Comparison of ENCODE assay signal across 32 cellular contexts in genomic region chr10:69835233-69835632, GRCh38. TPM values are rescaled to one million over a fixed set of nuclear protein-coding genes. Genes with fewer than 3 reads are reported as not detected.
"Had no signal": no experiment of that assay in that cellular context is flagged by ENCODE, and none has a peak within 500 bp of the region (broad histone marks: within the 10 kb centered on the region; RNA-seq: fewer than 3 reads in every experiment).

No MANE protein-coding gene starts in this region.

- ATAC-seq: activated naive CD8-positive, alpha-beta T cell treated with anti-CD3 and anti-CD28 coated beads, Interleukin-2, amount 50 U/mL, for 24 hours; activated T-cell treated with anti-CD3 and anti-CD28 coated beads, Interleukin-2, amount 50 U/mL, for 4 hours had no signal

- H2AFZ ChIP-seq: PC-9 had no signal

- H3K4me3 ChIP-seq: PC-9 had no signal

- DNase-seq: activated B cell treated with CpG ODN at 0.5 μM for 24 hours; activated CD4-positive, alpha-beta memory T cell treated with anti-CD3 and anti-CD28 coated beads for 36 hours; activated CD4-positive, alpha-beta T cell treated with anti-CD3 and anti-CD28 coated beads for 4 hours; activated CD4-positive, alpha-beta T cell treated with anti-CD3 and anti-CD28 coated beads, Interleukin-2, amount 50 U/mL, for 1 hour; activated CD4-positive, CD25-positive, alpha-beta regulatory T cell treated with anti-CD3 and anti-CD28 coated beads, Interleukin-2, amount 50 U/mL, for 72 hours; activated CD8-positive, alpha-beta memory T cell treated with anti-CD3 and anti-CD28 coated beads, Interleukin-2, amount 50 U/mL, for 4 hours; activated naive CD4-positive, alpha-beta T cell treated with anti-CD3 and anti-CD28 coated beads, Interleukin-2, amount 10 ng/mL, durations not matched to agents 7 days and 5 days; activated naive CD8-positive, alpha-beta T cell treated with anti-CD3 and anti-CD28 coated beads, Interleukin-2, amount 50 U/mL, for 24 hours; activated T-cell treated with anti-CD3 and anti-CD28 coated beads for 4 hours; activated T-cell treated with anti-CD3 and anti-CD28 coated beads, Interleukin-2, amount 50 U/mL, for 4 hours; anterior cingulate cortex; NCI-H1092 treated with DMSO at 0.1 percent for 48 hours; NCI-H1417; NCI-H146; NCI-H187; NCI-H2029 treated with DMSO at 0.1 percent for 48 hours; NCI-H2107; NCI-H2171; NCI-H2227 treated with DMSO at 0.1 percent for 48 hours; NCI-H446; NCI-H524 treated with DMSO at 0.1 percent for 48 hours; PC-9; Right ventricle myocardium superior; SW 1271; T-helper 1 cell; T-helper 2 cell; T-helper 9 cell had no signal

- FAIRE-seq: bronchial epithelial cell, colon, RCC 7860 had no signal

- H3K4me2 ChIP-seq: PC-9 had no signal

- H3K27ac ChIP-seq: PC-9, VCaP had no signal

RNA-seq across cellular contexts. Expression of gene COL13A1, which starts 33.5 kb away (rescaled TPM):
- total RNA-seq: activated B cell treated with CpG ODN at 0.5 μM for 24 hours; activated CD4-positive, alpha-beta memory T cell treated with anti-CD3 and anti-CD28 coated beads for 36 hours; activated T-cell treated with anti-CD3 and anti-CD28 coated beads, Interleukin-2, amount 50 U/mL, for 4 hours; activated T-helper 1 cell treated with anti-CD3 and anti-CD28 coated beads, Interleukin-12 subunit alpha, Interleukin-12 subunit beta, Interleukin-2, Interleukin-4 antibody, amounts not matched to agents 30 ng/mL and 10 ng/mL and 1 ng/mL, durations not matched to agents 14 hours and 24 hours and 36 hours had no signal
